23 cellular contexts compared by ENCODE assay signal in genomic region chr7:70460066-70460465, GRCh38.
"Had no signal": no experiment of that assay in that cellular context is flagged by ENCODE, and none has a peak within 500 bp of the region (broad histone marks: within the 10 kb centered on the region; RNA-seq: fewer than 3 reads in every experiment).

No MANE protein-coding gene starts in this region.

- H3K36me3 ChIP-seq: Peyer's patch, SJSA1 had no signal

- DNase-seq: Kasumi-1, MM.1S, NCI-H1092 treated with DMSO at 0.1 percent for 48 hours, NCI-H1436, NCI-H187, NCI-H2029, NCI-H2081 treated with DMSO at 0.1 percent for 48 hours, NCI-H2171, NCI-H226, NCI-H446, NCI-H510A, NCI-H524 treated with DMSO at 0.1 percent for 48 hours, NCI-H774, PC-9, Peyer's patch, SIG-M5 had no signal

- H3K27me3 ChIP-seq: Peyer's patch, SJSA1 had no signal

- H3K9me3 ChIP-seq: Peyer's patch, SJSA1 had no signal

- H3K27ac ChIP-seq: HL-60, KMS-11, PC-9, Peyer's patch, SJSA1, SK-N-MC had no signal

- H3K4me3 ChIP-seq: K562, PC-9, Peyer's patch, SJSA1, SK-N-MC had no signal

- H3K27ac Mint-ChIP-seq: IgD-negative memory B cell had no signal

- H3K27me3 Mint-ChIP-seq: IgD-negative memory B cell had no signal

- H3K4me3 Mint-ChIP-seq: IgD-negative memory B cell had no signal

- H3K4me1 ChIP-seq: SJSA1 had no signal

- ATAC-seq: K562, Right ventricle myocardium inferior had no signal

- H3K9me3 Mint-ChIP-seq: IgD-negative memory B cell had no signal
